Comparison of ENCODE assay signal across 12 cellular contexts in genomic region chr6:79384845-79385244, GRCh38.
DNase-seq lines count a peak whose midpoint lies in the region; ATAC-seq and TF ChIP-seq lines count a peak whose summit lies in the region.
"Had no signal": no experiment of that assay in that cellular context is flagged by ENCODE, and none has a peak within 500 bp of the region (broad histone marks: within the 10 kb centered on the region; RNA-seq: fewer than 3 reads in every experiment).

No MANE protein-coding gene starts in this region.

- no peak for TF ChIP-seq CTCF in cardiac muscle cell (IDR thresholded peaks at IDR 0.05; ENCODE audit: low read depth, low read length)
- TF ChIP-seq CTCF in right atrium auricular region (IDR thresholded peaks at IDR 0.05) = no peak
- TF ChIP-seq CTCF in upper lobe of right lung (IDR thresholded peaks at IDR 0.05) = no peak

- no peak overlapping the region for H3K4me3 ChIP-seq in cardiac muscle cell
- H3K4me3 ChIP-seq in right atrium auricular region = no peak overlapping the region
- H3K4me3 ChIP-seq in upper lobe of right lung = no peak overlapping the region
- H3K4me3 ChIP-seq: GM12878, heart left ventricle had no signal

- no peaks in the 10 kb centered on the region for H3K4me1 ChIP-seq in cardiac muscle cell (ENCODE audit: low read depth)
- H3K4me1 ChIP-seq in right atrium auricular region = no peaks in the 10 kb centered on the region
- no peaks in the 10 kb centered on the region for H3K4me1 ChIP-seq in upper lobe of right lung

- H3K27ac ChIP-seq in cardiac muscle cell (peak overlapping the region; percentile 33), right atrium auricular region (no peak overlapping the region), upper lobe of right lung (no peak overlapping the region)

- no peaks in the 10 kb centered on the region for H3K27me3 ChIP-seq in cardiac muscle cell
- H3K27me3 ChIP-seq in right atrium auricular region = no peaks in the 10 kb centered on the region
- no peaks in the 10 kb centered on the region for H3K27me3 ChIP-seq in upper lobe of right lung
- H3K27me3 ChIP-seq: heart left ventricle had no signal

- H3K9me3 ChIP-seq in cardiac muscle cell (ENCODE audit: low read depth) (no peaks in the 10 kb centered on the region), right atrium auricular region (no peaks in the 10 kb centered on the region), upper lobe of right lung (no peaks in the 10 kb centered on the region)
- H3K9me3 ChIP-seq: heart left ventricle had no signal

- intact Hi-C loops in left ventricle myocardium superior (cut with micrococcal nuclease) (no loop called here), upper lobe of right lung (cut with DNase I) (no loop called here)

- DNase-seq in cardiac muscle cell (ENCODE audit: low read depth in 1 of 2, low spot score in 1 of 2) (peak in 1 of 2 donors; percentile 5), right atrium auricular region (ENCODE audit: low spot score) (no peak), NCI-H524 (lab: John Stamatoyannopoulos, UW) (peak; percentile 95 to 99), left ventricle myocardium superior (no peak), upper lobe of right lung (peak; percentile 73), GM03348 (ENCODE audit: low spot score) (no peak)
- DNase-seq: effector memory CD8-positive, alpha-beta T cell; RPMI8226 had no signal

- H3K36me3 ChIP-seq in cardiac muscle cell (no peaks in the 10 kb centered on the region), right atrium auricular region (no peaks in the 10 kb centered on the region), upper lobe of right lung (no peaks in the 10 kb centered on the region)
- H3K36me3 ChIP-seq: heart left ventricle had no signal

- peak; percentile 45 for ATAC-seq in left ventricle myocardium superior
- ATAC-seq in upper lobe of right lung = peak; percentile 92
- ATAC-seq in GM21825 (IDR thresholded peaks at IDR 0.05; ENCODE audit: unreplicated experiment) = no peak
- no peak for ATAC-seq in HG03432 (IDR thresholded peaks at IDR 0.05; ENCODE audit: unreplicated experiment)
- ATAC-seq: effector memory CD8-positive, alpha-beta T cell; GM12878 had no signal

Comparison
In these comparisons a context has a peak if more than half of its experiments do, and no peak if none do; other contexts are left out.
1. DNase-seq: peak in NCI-H524 (2 of 2) and upper lobe of right lung (single experiment); none in right atrium auricular region (single experiment), left ventricle myocardium superior (single experiment) and GM03348 (single experiment).
2. ATAC-seq: peak in left ventricle myocardium superior (single experiment) and upper lobe of right lung (single experiment); none in GM21825 (single experiment) and HG03432 (single experiment).